Comparison of ENCODE assay signal across 2 cellular contexts in the genomic region with DNA sequence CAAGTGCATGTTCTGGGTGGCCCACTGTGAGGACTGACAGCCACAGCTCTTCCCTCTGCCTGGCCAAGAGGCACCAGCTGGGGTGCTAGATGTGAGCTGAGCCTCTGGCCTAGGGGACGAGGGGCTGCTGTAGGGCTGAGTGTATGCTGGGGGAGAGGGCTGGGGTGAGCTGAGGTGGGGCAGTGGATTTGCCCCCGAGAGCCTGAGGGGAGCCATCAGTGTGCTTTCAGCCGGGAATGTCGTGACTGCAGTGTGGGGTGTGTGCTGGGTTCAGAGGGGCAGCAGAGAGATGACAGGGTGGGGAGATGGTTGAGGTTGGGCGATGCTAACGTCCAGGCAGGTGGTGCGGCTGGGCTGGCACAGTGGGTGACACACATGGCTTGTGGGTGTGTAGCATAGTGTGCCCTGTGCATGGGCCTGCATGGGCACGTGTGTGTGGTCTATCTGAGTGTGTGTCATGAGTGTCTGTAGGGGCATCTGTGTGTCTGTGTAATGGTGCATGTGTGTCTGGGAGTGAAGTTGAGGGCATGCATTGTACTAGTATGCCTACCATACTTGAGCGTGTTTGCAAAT.
TF ChIP-seq lines count a peak whose summit lies in the region.

No MANE protein-coding gene starts in this region.

TF ChIP-seq in SK-N-SH, 30 proteins besides CTCF, POLR2A, EP300 and RAD21:
- TF ChIP-seq RXRA (IDR thresholded peaks at IDR 0.05; ENCODE audit: borderline replicate concordance, low read depth) = no peak
- TF ChIP-seq ELF1 (IDR thresholded peaks at IDR 0.05) = no peak
- no peak for TF ChIP-seq NRF1 (IDR thresholded peaks at IDR 0.05; ENCODE audit: low read depth, low read length)
- TF ChIP-seq GATA2 (CRISPR knock-in tag; IDR thresholded peaks at IDR 0.05) = no peak
- no peak for TF ChIP-seq TCF12 (IDR thresholded peaks at IDR 0.05)
- no peak for TF ChIP-seq FOXM1 (IDR thresholded peaks at IDR 0.05; ENCODE audit: low read depth)
- TF ChIP-seq EZH2phosphoT487 (IDR thresholded peaks at IDR 0.05; ENCODE audit: borderline replicate concordance, low read depth) = no peak
- TF ChIP-seq POLR2AphosphoS5 (IDR thresholded peaks at IDR 0.05; ENCODE audit: low read depth, low read length) = no peak
- TF ChIP-seq, protein P1, sequence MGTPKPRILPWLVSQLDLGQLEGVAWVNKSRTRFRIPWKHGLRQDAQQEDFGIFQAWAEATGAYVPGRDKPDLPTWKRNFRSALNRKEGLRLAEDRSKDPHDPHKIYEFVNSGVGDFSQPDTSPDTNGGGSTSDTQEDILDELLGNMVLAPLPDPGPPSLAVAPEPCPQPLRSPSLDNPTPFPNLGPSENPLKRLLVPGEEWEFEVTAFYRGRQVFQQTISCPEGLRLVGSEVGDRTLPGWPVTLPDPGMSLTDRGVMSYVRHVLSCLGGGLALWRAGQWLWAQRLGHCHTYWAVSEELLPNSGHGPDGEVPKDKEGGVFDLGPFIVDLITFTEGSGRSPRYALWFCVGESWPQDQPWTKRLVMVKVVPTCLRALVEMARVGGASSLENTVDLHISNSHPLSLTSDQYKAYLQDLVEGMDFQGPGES (IDR thresholded peaks at IDR 0.05; ENCODE audit: low read depth, low read length) = no peak
- TF ChIP-seq PBX3 (IDR thresholded peaks at IDR 0.05) = no peak
- TF ChIP-seq, protein P2, sequence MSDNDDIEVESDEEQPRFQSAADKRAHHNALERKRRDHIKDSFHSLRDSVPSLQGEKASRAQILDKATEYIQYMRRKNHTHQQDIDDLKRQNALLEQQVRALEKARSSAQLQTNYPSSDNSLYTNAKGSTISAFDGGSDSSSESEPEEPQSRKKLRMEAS (IDR thresholded peaks at IDR 0.05; ENCODE audit: low read depth) = no peak
- TF ChIP-seq YY1 (IDR thresholded peaks at IDR 0.05; ENCODE audit: low read depth) = no peak
- TF ChIP-seq TAF1 (IDR thresholded peaks at IDR 0.05; ENCODE audit: borderline replicate concordance, low read depth, low read length) = no peak

TF ChIP-seq in GM12891, 5 proteins besides CTCF, POLR2A, EP300 and RAD21:
- TF ChIP-seq POLR2AphosphoS5 (IDR thresholded peaks at IDR 0.05; ENCODE audit: low read depth, low read length) = no peak
- TF ChIP-seq TAF1 (IDR thresholded peaks at IDR 0.05; ENCODE audit: low read depth, low read length) = no peak
- TF ChIP-seq POU2F2 (IDR thresholded peaks at IDR 0.05; ENCODE audit: low read depth, low read length) = no peak
- no peak for TF ChIP-seq PAX5 (IDR thresholded peaks at IDR 0.05; ENCODE audit: insufficient read depth, low read length, severe bottlenecking)
- no peak for TF ChIP-seq SPI1 (IDR thresholded peaks at IDR 0.05; ENCODE audit: low read depth, low read length)
TF ChIP-seq in GM12891: peak in this region for 0.
